In the genomic region with DNA sequence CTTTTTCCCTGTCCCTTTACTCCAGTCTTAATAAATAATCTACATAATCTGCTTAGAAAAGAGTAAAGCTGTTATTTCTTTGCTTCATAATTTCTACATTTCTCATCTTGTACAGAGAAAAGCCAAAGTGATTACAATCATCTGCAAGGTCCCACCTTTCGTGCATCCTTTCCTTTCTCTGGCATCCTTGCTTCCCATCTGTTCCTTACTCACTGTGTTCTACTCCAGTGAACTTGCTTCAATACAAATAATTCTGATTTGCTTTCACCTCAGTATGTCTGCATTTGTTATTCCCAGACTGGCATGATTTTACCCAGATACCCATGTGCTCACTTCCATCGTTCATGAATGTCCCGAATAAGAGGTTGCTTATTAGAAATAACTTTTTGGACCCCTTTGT, we compare ENCODE assay signal across 21 cellular contexts.
DNase-seq lines count a peak whose midpoint lies in the region; ATAC-seq, FAIRE-seq and TF ChIP-seq lines count a peak whose summit lies in the region.
"Had no signal": no experiment of that assay in that cellular context is flagged by ENCODE, and none has a peak within 500 bp of the region (broad histone marks: within the 10 kb centered on the region; RNA-seq: fewer than 3 reads in every experiment).

No MANE protein-coding gene starts in this region.

- peak; percentile 100 for FAIRE-seq in D721Med (lab: Jason Lieb, UNC)
- FAIRE-seq: A204.1, GM12878, GM12892, GM18507, GM19239 had no signal

- DNase-seq in D721Med (ENCODE audit: insufficient read length, low spot score) (no peak), G401 (ENCODE audit: low spot score) (peak; percentile 75), cerebellum (ENCODE audit: low spot score) (peak; percentile 21), pons (ENCODE audit: low spot score) (peak; percentile 9), GM19238 (ENCODE audit: insufficient read length, low spot score) (no peak)
- DNase-seq: 8988T; ACHN; BE2C; CD4-positive, alpha-beta memory T cell; CD4-positive, CD25-positive, alpha-beta regulatory T cell; CD8-positive, alpha-beta memory T cell; COR-L47; DMS79 treated with DMSO at 0.1 percent for 48 hours; GDM1 had no signal

- no peak for TF ChIP-seq CTCF in D721Med (IDR thresholded peaks at IDR 0.05; ENCODE audit: insufficient read depth, missing control alignments)

- no peak for ATAC-seq in HG03342 (IDR thresholded peaks at IDR 0.05; ENCODE audit: unreplicated experiment)
- no peak for ATAC-seq in HG02678 (IDR thresholded peaks at IDR 0.05; ENCODE audit: unreplicated experiment)
- ATAC-seq: GM12878 had no signal

- in situ Hi-C loops in G401 (cut with HindIII; ENCODE audit: low sequenced_read_pairs), result no loop called here

Comparison
In these comparisons a context has a peak if more than half of its experiments do, and no peak if none do; other contexts are left out.
1. DNase-seq: peak in G401 (single experiment), cerebellum (single experiment) and pons (single experiment); none in D721Med (single experiment) and GM19238 (single experiment).